In genomic region chr2:219688560-219689445, GRCh38 we compare ENCODE assay signal across 10 cellular contexts.
DNase-seq lines count a peak whose midpoint lies in the region; ATAC-seq and TF ChIP-seq lines count a peak whose summit lies in the region.
"Had no signal": no experiment of that assay in that cellular context is flagged by ENCODE, and none has a peak within 500 bp of the region (broad histone marks: within the 10 kb centered on the region; RNA-seq: fewer than 3 reads in every experiment).

No MANE protein-coding gene starts in this region.

- H3K27me3 ChIP-seq in AG04450 (ENCODE audit: control insufficient read depth, insufficient read depth, low read length) (peaks cover 1% of the 10 kb centered on the region), Karpas-422 (ENCODE audit: low read length) (no peaks in the 10 kb centered on the region), mammary epithelial cell (ENCODE audit: insufficient read depth, low read length) (no peaks in the 10 kb centered on the region), kidney epithelial cell (ENCODE audit: control insufficient read depth, insufficient read depth, low read length) (no peaks in the 10 kb centered on the region)
- H3K27me3 ChIP-seq: BLaER1 had no signal

- peaks cover 29 to 72% of the 10 kb centered on the region in 2 donors for H3K27me3 Mint-ChIP-seq in natural killer cell treated with Interleukin-12 subunit alpha and Interleukin-12 subunit beta and Interleukin-15 and Interleukin-18, amount 100 ng/mL, for 72 hours

- peak overlapping the region; percentile 72 for H3K4me2 ChIP-seq in Karpas-422 (ENCODE audit: low read depth, low read length, poor library complexity, severe bottlenecking)
- H3K4me2 ChIP-seq in mammary epithelial cell (ENCODE audit: insufficient read depth, low read depth, low read length): peak overlapping the region; percentile 87
- H3K4me2 ChIP-seq: BLaER1 had no signal

- H3K79me2 ChIP-seq in Karpas-422 (ENCODE audit: low read length) (peaks cover 49% of the 10 kb centered on the region), mammary epithelial cell (ENCODE audit: insufficient read depth, low read length) (no peaks in the 10 kb centered on the region)
- H3K79me2 ChIP-seq: parathyroid adenoma had no signal

- H3K4me3 ChIP-seq in AG04450 (ENCODE audit: low read depth, low read length) (no peak overlapping the region), Karpas-422 (ENCODE audit: low read length) (peak overlapping the region; percentile 73), mammary epithelial cell (replicated peaks in 1 of 3; ENCODE audit: insufficient read depth in 1 of 3, low read depth in 2 of 3, low read length in 3 of 3) (peak overlapping the region; percentile 2 to 31 (median 24)), kidney epithelial cell (ENCODE audit: low read depth, low read length) (no peak overlapping the region)
- H3K4me3 ChIP-seq: BLaER1 had no signal

- H3K9me3 ChIP-seq in AG04450 (ENCODE audit: control insufficient read depth, insufficient read depth, low read length) (no peaks in the 10 kb centered on the region), Karpas-422 (ENCODE audit: low read length) (no peaks in the 10 kb centered on the region), mammary epithelial cell (replicated peaks; ENCODE audit: insufficient read depth, low read length) (no peaks in the 10 kb centered on the region)

- no peaks in the 10 kb centered on the region for H3K36me3 ChIP-seq in Karpas-422 (ENCODE audit: insufficient read depth, low read length)
- H3K36me3 ChIP-seq in mammary epithelial cell (ENCODE audit: insufficient read depth, low read length): no peaks in the 10 kb centered on the region
- H3K36me3 ChIP-seq in kidney epithelial cell (ENCODE audit: control insufficient read depth, insufficient read depth, low read length): no peaks in the 10 kb centered on the region
- H3K36me3 ChIP-seq: BLaER1 had no signal

- H2AFZ ChIP-seq in Karpas-422 (ENCODE audit: low read length) (0 out of 2 replicates have a peak overlapping the region, but pooled peaks have one; percentile 5), mammary epithelial cell (ENCODE audit: low read depth, low read length) (peak overlapping the region; percentile 66)
- H2AFZ ChIP-seq: parathyroid adenoma had no signal

- dilution Hi-C loops in mammary epithelial cell (cut with HindIII; ENCODE audit: low sequenced_read_pairs): loop anchor here (5.0 to 25.0 kb wide), 2 partner anchors 147 to 277 kb away; partner anchors contain the start of genes CHPF, DES and TMEM198

- no peaks in the 10 kb centered on the region for H3K9me3 Mint-ChIP-seq in natural killer cell treated with Interleukin-12 subunit alpha and Interleukin-12 subunit beta and Interleukin-15 and Interleukin-18, amount 100 ng/mL, for 72 hours

- H3K4me3 Mint-ChIP-seq in natural killer cell treated with Interleukin-12 subunit alpha and Interleukin-12 subunit beta and Interleukin-15 and Interleukin-18, amount 100 ng/mL, for 72 hours: no peak overlapping the region

- H3K9ac ChIP-seq in Karpas-422 (ENCODE audit: low read length) (peak overlapping the region; percentile 78), mammary epithelial cell (ENCODE audit: insufficient read depth, low read length) (peak overlapping the region; percentile 71)
- H3K9ac ChIP-seq: BLaER1, parathyroid adenoma had no signal

- no peaks in the 10 kb centered on the region for H4K20me1 ChIP-seq in Karpas-422 (ENCODE audit: insufficient read depth, low read depth, low read length)
- no peaks in the 10 kb centered on the region for H4K20me1 ChIP-seq in mammary epithelial cell (ENCODE audit: insufficient read depth, low read length)
- H4K20me1 ChIP-seq: BLaER1 had no signal

- no peaks in the 10 kb centered on the region for H3K9me2 ChIP-seq in Karpas-422 (replicated peaks; ENCODE audit: insufficient read depth, low read length)

- TF ChIP-seq CTCF in AG04450 (IDR thresholded peaks at IDR 0.05; ENCODE audit: low read depth, low read length): no peak
- no peak for TF ChIP-seq CTCF in mammary epithelial cell (conservative IDR thresholded peaks at IDR 0.05 in 1 of 2, IDR thresholded peaks at IDR 0.05 in 1 of 2; ENCODE audit: extremely low read depth in 1 of 2, insufficient read depth in 1 of 2, low read depth in 1 of 2, low read length in 2 of 2)
- no peak for TF ChIP-seq CTCF in kidney epithelial cell (IDR thresholded peaks at IDR 0.05; ENCODE audit: insufficient read depth, low read length, poor library complexity, severe bottlenecking)
- no peak for TF ChIP-seq CTCF in GM13976 (IDR thresholded peaks at IDR 0.05; ENCODE audit: borderline replicate concordance, control extremely low read depth, extremely low read depth, insufficient read depth, missing control alignments)

- intact Hi-C loops in mammary epithelial cell (cut with micrococcal nuclease): loop anchor here (1.0 to 10.0 kb wide), 12 partner anchors 28 to 414 kb away; partner anchors contain the start of genes DNAJB2, DNPEP, INHA and OBSL1

- CTCF ChIA-PET in AG04450 (lab: Charles Lee) (interaction anchor here (0.7 to 2.7 kb wide), 23 partner anchors 7 to 213 kb away, joined by 3 to 55 read pairs (median 7); partner anchors contain the start of gene OBSL1), mammary epithelial cell (lab: Charles Lee; ENCODE audit: low non-redundant PET) (interaction anchor here (0.5 to 1.1 kb wide), 7 partner anchors 13 to 193 kb away, joined by 3 to 7 read pairs (median 3); a partner anchor contains a TSS)

- H3K27ac ChIP-seq in AG04450 (ENCODE audit: low read depth, low read length) (peak overlapping the region; percentile 87), Karpas-422 (ENCODE audit: low read length) (no peak overlapping the region), mammary epithelial cell (ENCODE audit: insufficient read depth, low read depth, low read length) (peak overlapping the region; percentile 98)
- H3K27ac ChIP-seq: BLaER1, parathyroid adenoma had no signal

- H3K4me1 ChIP-seq in Karpas-422 (ENCODE audit: low read length) (peaks cover 51% of the 10 kb centered on the region), mammary epithelial cell (ENCODE audit: insufficient read depth, low read length) (peaks cover 61% of the 10 kb centered on the region)
- H3K4me1 ChIP-seq: parathyroid adenoma had no signal

- WGBS in mammary epithelial cell (ENCODE audit: low coverage, missing lambda C conversion rate): under 1% methylated on average over 18 of the region's 23 CpGs

- no peak for DNase-seq in AG04450 (ENCODE audit: low read depth, low spot score)
- peak; percentile 66 for DNase-seq in Karpas-422
- peak; percentile 97 for DNase-seq in mammary epithelial cell
- peak; percentile 64 for DNase-seq in kidney epithelial cell (ENCODE audit: low read depth)
- DNase-seq in natural killer cell treated with Interleukin-12 subunit alpha and Interleukin-12 subunit beta and Interleukin-15 and Interleukin-18, amount 100 ng/mL, for 72 hours (ENCODE audit: low spot score): no peak
- DNase-seq in NCI-H69 (lab: John Stamatoyannopoulos, UW): no peak
- no peak for DNase-seq in GM13976 (ENCODE audit: low spot score)
- no peak for DNase-seq in T-helper 9 cell

- H3K4me1 Mint-ChIP-seq in natural killer cell treated with Interleukin-12 subunit alpha and Interleukin-12 subunit beta and Interleukin-15 and Interleukin-18, amount 100 ng/mL, for 72 hours (ENCODE audit: low read depth in 2 of 2): peaks cover 0 to 2% of the 10 kb centered on the region in 2 donors

- ATAC-seq in natural killer cell treated with Interleukin-12 subunit alpha and Interleukin-12 subunit beta and Interleukin-15 and Interleukin-18, amount 100 ng/mL, for 72 hours: no peak

- no peak overlapping the region for H3K27ac Mint-ChIP-seq in natural killer cell treated with Interleukin-12 subunit alpha and Interleukin-12 subunit beta and Interleukin-15 and Interleukin-18, amount 100 ng/mL, for 72 hours

- H3K36me3 Mint-ChIP-seq in natural killer cell treated with Interleukin-12 subunit alpha and Interleukin-12 subunit beta and Interleukin-15 and Interleukin-18, amount 100 ng/mL, for 72 hours: no peaks in the 10 kb centered on the region

- BruUV-seq in mammary epithelial cell (replicated peaks; lab: Mats Ljungman, UMichigan): no TSS peak

- POLR2A ChIA-PET in AG04450 (lab: Yijun Ruan, JAX): interaction anchor here (1.0 to 1.2 kb wide), 2 partner anchors 36 to 43 kb away, joined by 3 to 4 read pairs; no protein-coding TSS in a partner anchor

- in situ Hi-C loops in mammary epithelial cell (cut with MboI; ENCODE audit: low sequenced_read_pairs in 2 of 2) (loop anchor here (5.0 kb wide), 3 partner anchors 42 to 147 kb away; partner anchors contain the start of genes CHPF (in 1 of the 2) and TMEM198 (in 1 of the 2)), GM13976 (cut with MboI; ENCODE audit: low sequenced_read_pairs, unreplicated experiment) (no loop called here)

Comparison
In these comparisons a context has a peak if more than half of its experiments do, and no peak if none do; other contexts are left out.
1. DNase-seq: peak in Karpas-422 (single experiment), mammary epithelial cell (single experiment) and kidney epithelial cell (single experiment); none in AG04450 (single experiment), natural killer cell treated with Interleukin-12 subunit alpha and Interleukin-12 subunit beta and Interleukin-15 and Interleukin-18, amount 100 ng/mL, for 72 hours (single experiment), NCI-H69 (single experiment), GM13976 (single experiment) and T-helper 9 cell (single experiment).
2. H3K4me3 ChIP-seq: peak in Karpas-422 (single experiment) and mammary epithelial cell (3 of 3); none in AG04450 (single experiment) and kidney epithelial cell (single experiment).